20 cellular contexts compared by ENCODE assay signal in genomic region chr2:216698291-216698690, GRCh38. TPM values are rescaled to one million over a fixed set of nuclear protein-coding genes. Genes with fewer than 3 reads are reported as not detected.
DNase-seq lines count a peak whose midpoint lies in the region; ATAC-seq and TF ChIP-seq lines count a peak whose summit lies in the region.
"Had no signal": no experiment of that assay in that cellular context is flagged by ENCODE, and none has a peak within 500 bp of the region (broad histone marks: within the 10 kb centered on the region; RNA-seq: fewer than 3 reads in every experiment).

No MANE protein-coding gene starts in this region.

- DNase-seq in heart right ventricle (no peak), left ventricle myocardium superior (no peak), esophagus muscularis mucosa (ENCODE audit: extremely low spot score) (no peak), putamen (ENCODE audit: low spot score) (peak; percentile 21), CD1c-positive myeloid dendritic cell (ENCODE audit: extremely low spot score) (no peak), HT-29 (ENCODE audit: low spot score) (no peak), T-helper 2 cell (no peak)
- DNase-seq in CD8-positive, alpha-beta T cell, result no peak
- DNase-seq: activated CD4-positive, alpha-beta T cell treated with anti-CD3 and anti-CD28 coated beads, Interleukin-2, amount 50 U/mL, for 48 hours; activated CD8-positive, alpha-beta memory T cell treated with anti-CD3 and anti-CD28 coated beads, Interleukin-2, amount 50 U/mL, for 4 hours; activated naive CD4-positive, alpha-beta T cell treated with Interleukin-2 at 50 U/mL for 16 hours; NCI-H2107; PC-9; stimulated activated naive B cell treated with anti-CD40 and anti-IgM and Interleukin-4, amounts not matched to agents 10 μg/mL and 1 μg/mL and 100 μg/mL, for 72 hours; T-helper 17 cell had no signal

- CTCF ChIA-PET in CD8-positive, alpha-beta T cell (lab: Charles Lee), result interaction anchor here (0.7 to 2.4 kb wide), 10 partner anchors 9 to 1059 kb away, joined by 3 to 12 read pairs (median 4); no protein-coding TSS in a partner anchor

- POLR2A ChIA-PET in CD8-positive, alpha-beta T cell (lab: Charles Lee), result no interaction called here

- intact Hi-C loops in heart right ventricle (cut with DNase I), result loop anchor here (2.0 to 10.0 kb wide), 20 partner anchors 74 to 1017 kb away; no protein-coding TSS in a partner anchor
- intact Hi-C loops in left ventricle myocardium superior (cut with micrococcal nuclease), result loop anchor here (2.0 to 10.0 kb wide), 2 partner anchors 107 to 469 kb away; no protein-coding TSS in a partner anchor
- intact Hi-C loops in esophagus muscularis mucosa (cut with DNase I), result loop anchor here (2.0 to 10.0 kb wide), 3 partner anchors 464 to 813 kb away; no protein-coding TSS in a partner anchor
- intact Hi-C loops in CD8-positive, alpha-beta T cell (cut with DNase I, micrococcal nuclease), result loop anchor here in 1 of 2 experiments (5.0 to 10.0 kb wide), 2 partner anchors 467 to 809 kb away; no protein-coding TSS in a partner anchor

- H3K4me1 ChIP-seq in heart right ventricle (peaks cover 10 to 81% (median 54%) of the 10 kb centered on the region in 9 donors), esophagus muscularis mucosa (peaks cover 49 to 80% (median 76%) of the 10 kb centered on the region in 4 donors)
- peaks cover 19% of the 10 kb centered on the region for H3K4me1 ChIP-seq in CD8-positive, alpha-beta T cell (ENCODE audit: insufficient read depth, low read length)

- H3K27ac ChIP-seq in heart right ventricle (peak overlapping the region in 6 of 10 donors; percentile 15 to 67 (median 38)), esophagus muscularis mucosa (replicated peaks in 1 of 4) (peak overlapping the region; percentile 84 to 94 (median 88))
- no peak overlapping the region for H3K27ac ChIP-seq in CD8-positive, alpha-beta T cell (ENCODE audit: low read depth, low read length)
- H3K27ac ChIP-seq: body of pancreas, GM23248, neutrophil, PC-9 had no signal

- TF ChIP-seq CTCF in heart right ventricle (IDR thresholded peaks at IDR 0.05) (no peak), esophagus muscularis mucosa (IDR thresholded peaks at IDR 0.05) (no peak)
- no peak for TF ChIP-seq CTCF in CD8-positive, alpha-beta T cell (IDR thresholded peaks at IDR 0.05)

- H3K27me3 Mint-ChIP-seq in CD8-positive, alpha-beta T cell (ENCODE audit: low read depth), result peaks cover 37% of the 10 kb centered on the region

- no peaks in the 10 kb centered on the region for H3K9me3 Mint-ChIP-seq in CD8-positive, alpha-beta T cell
- H3K9me3 Mint-ChIP-seq: IgD-negative memory B cell; stimulated activated naive B cell treated with anti-CD40 and anti-IgM and Interleukin-4, amounts not matched to agents 10 μg/mL and 1 μg/mL and 100 μg/mL, for 72 hours had no signal

- TF ChIP-seq POLR2A in esophagus muscularis mucosa (IDR thresholded peaks at IDR 0.05; ENCODE audit: low read depth), result no peak

- H3K36me3 ChIP-seq in heart right ventricle (no peaks in the 10 kb centered on the region), esophagus muscularis mucosa (no peaks in the 10 kb centered on the region)
- no peaks in the 10 kb centered on the region for H3K36me3 ChIP-seq in CD8-positive, alpha-beta T cell (ENCODE audit: insufficient read depth, low read length)
- H3K36me3 ChIP-seq: neutrophil had no signal

- H3K9me3 ChIP-seq in heart right ventricle (no peaks in the 10 kb centered on the region), esophagus muscularis mucosa (peaks cover 0 to 3% (median 0%) of the 10 kb centered on the region in 4 donors)
- no peaks in the 10 kb centered on the region for H3K9me3 ChIP-seq in CD8-positive, alpha-beta T cell (ENCODE audit: low read length)
- H3K9me3 ChIP-seq: body of pancreas, neutrophil had no signal

- no peak for TF ChIP-seq EP300 in esophagus muscularis mucosa (IDR thresholded peaks at IDR 0.05)

- 58 to 59% methylated on average over 7 of the region's 7 CpGs for WGBS in heart right ventricle, 2 donors
- WGBS in esophagus muscularis mucosa, result 65% methylated on average over 7 of the region's 7 CpGs

- H3K4me1 Mint-ChIP-seq in CD8-positive, alpha-beta T cell (ENCODE audit: low read depth), result peaks cover 15% of the 10 kb centered on the region

- peaks cover 0 to 77% (median 0%) of the 10 kb centered on the region in 7 donors for H3K27me3 ChIP-seq in heart right ventricle
- H3K27me3 ChIP-seq in esophagus muscularis mucosa, result peaks cover 0 to 6% (median 0%) of the 10 kb centered on the region in 4 donors
- H3K27me3 ChIP-seq in CD8-positive, alpha-beta T cell (ENCODE audit: insufficient read depth, low read length), result peaks cover 11% of the 10 kb centered on the region

- H3K4me3 ChIP-seq in heart right ventricle, result no peak overlapping the region
- no peak overlapping the region for H3K4me3 ChIP-seq in esophagus muscularis mucosa
- no peak overlapping the region for H3K4me3 ChIP-seq in CD8-positive, alpha-beta T cell (ENCODE audit: low read depth, low read length)
- H3K4me3 ChIP-seq: body of pancreas, GM23248, PC-9 had no signal

- ATAC-seq in heart right ventricle (no peak), left ventricle myocardium superior (no peak)
- ATAC-seq in CD8-positive, alpha-beta T cell, result no peak

- no peak overlapping the region for H3K27ac Mint-ChIP-seq in CD8-positive, alpha-beta T cell
- H3K27ac Mint-ChIP-seq: CD4-positive, alpha-beta memory T cell; IgD-negative memory B cell; stimulated activated naive B cell treated with anti-CD40 and anti-IgM and Interleukin-4, amounts not matched to agents 10 μg/mL and 1 μg/mL and 100 μg/mL, for 72 hours; T-helper 17 cell had no signal

- H3K36me3 Mint-ChIP-seq in CD8-positive, alpha-beta T cell, result no peaks in the 10 kb centered on the region
- H3K36me3 Mint-ChIP-seq: CD4-positive, alpha-beta memory T cell; IgD-negative memory B cell; stimulated activated naive B cell treated with anti-CD40 and anti-IgM and Interleukin-4, amounts not matched to agents 10 μg/mL and 1 μg/mL and 100 μg/mL, for 72 hours had no signal

- H3K4me3 Mint-ChIP-seq in CD8-positive, alpha-beta T cell, result no peak overlapping the region
- H3K4me3 Mint-ChIP-seq: CD4-positive, alpha-beta memory T cell; IgD-negative memory B cell; stimulated activated naive B cell treated with anti-CD40 and anti-IgM and Interleukin-4, amounts not matched to agents 10 μg/mL and 1 μg/mL and 100 μg/mL, for 72 hours; T-helper 17 cell had no signal

RNA-seq across cellular contexts. Expression of gene IGFBP5, which starts 2.9 kb away (rescaled TPM):
- total RNA-seq in heart right ventricle (100 to 1,000 TPM; 107 to 267 (median 162) TPM), left ventricle myocardium superior (156 TPM), esophagus muscularis mucosa (1,000 to 10,000 TPM in 1 of 4 donors, 100 to 1,000 TPM in 3; 547 to 1,471 (median 705) TPM)
- 10 to 100 TPM; 67.1 to 70.6 TPM for polyA plus RNA-seq in heart right ventricle
- total RNA-seq in CD8-positive, alpha-beta T cell, result not detected
- not detected in 2 replicates for total RNA-seq in HT-29 (2014; rRNA removed; shearing (Covaris generic))
- total RNA-seq: T-helper 17 cell had no signal
- polyA plus RNA-seq: CD4-positive, alpha-beta memory T cell; IgD-negative memory B cell had no signal

Comparison
In these comparisons a context has a peak if more than half of its experiments do, and no peak if none do; other contexts are left out.
1. RNA of gene IGFBP5, which starts 2.9 kb away (total RNA-seq): 547 to 1,471 TPM in esophagus muscularis mucosa, 107 to 267 TPM in heart right ventricle and 156 TPM in left ventricle myocardium superior (single experiment); not detected in CD8-positive, alpha-beta T cell and not detected in HT-29; every median in the first group is over 100 times any median in the second.